ENCODE assay signal across 20 cellular contexts in genomic region chr1:241219449-241219848, GRCh38.
DNase-seq lines count a peak whose midpoint lies in the region; FAIRE-seq and TF ChIP-seq lines count a peak whose summit lies in the region.
"Had no signal": no experiment of that assay in that cellular context is flagged by ENCODE, and none has a peak within 500 bp of the region (broad histone marks: within the 10 kb centered on the region; RNA-seq: fewer than 3 reads in every experiment).

No MANE protein-coding gene starts in this region.

- H3K4me3 ChIP-seq in H1 (ENCODE audit: extremely low read depth in 1 of 4, insufficient read depth in 2 of 4, low read depth in 3 of 4, low read length in 4 of 4) (no peak overlapping the region), small intestine (ENCODE audit: low read depth in 1 of 2, low read length in 2 of 2) (no peak overlapping the region), dorsolateral prefrontal cortex (no peak overlapping the region)

- peaks cover 0 to 1% (median 0%) of the 10 kb centered on the region in 4 experiments; a peak in 1 of 7 replicates for H3K27me3 ChIP-seq in H1 (replicated peaks in 1 of 4; ENCODE audit: control insufficient read depth in 3 of 4, extremely low read depth in 1 of 4, insufficient read depth in 3 of 4, low read length in 3 of 4)
- no peaks in the 10 kb centered on the region for H3K27me3 ChIP-seq in small intestine (ENCODE audit: control insufficient read depth in 2 of 2, insufficient read depth in 2 of 2, low read length in 2 of 2)
- no peaks in the 10 kb centered on the region for H3K27me3 ChIP-seq in dorsolateral prefrontal cortex

- peaks cover 4% of the 10 kb centered on the region for H3K9me3 Mint-ChIP-seq in progenitor cell of endocrine pancreas (ENCODE audit: low read depth)
- H3K9me3 Mint-ChIP-seq in CD14-positive monocyte: peaks cover 3 to 20% (median 11%) of the 10 kb centered on the region in 7 donors

- H3K79me2 ChIP-seq in H1 (ENCODE audit: control insufficient read depth in 1 of 2, insufficient read depth in 2 of 2, low read length in 2 of 2): no peaks in the 10 kb centered on the region

- no peaks in the 10 kb centered on the region for H3K23me2 ChIP-seq in H1 (ENCODE audit: low read depth, low read length)

- no peak for TF ChIP-seq POLR2A in H1 (IDR thresholded peaks at IDR 0.05; ENCODE audit: control extremely low read depth in 1 of 2, low read depth in 2 of 2, low read length in 2 of 2)

- peak overlapping the region; percentile 53 for H3K27ac Mint-ChIP-seq in progenitor cell of endocrine pancreas
- H3K27ac Mint-ChIP-seq in CD14-positive monocyte: no peak overlapping the region
- H3K27ac Mint-ChIP-seq: CD4-positive, CD25-positive, alpha-beta regulatory T cell had no signal

- H3K14ac ChIP-seq in H1 (ENCODE audit: insufficient read length): no peak overlapping the region

- 74% methylated on average over 2 of the region's 2 CpGs; no CpG with 5 or more reads in 1 of the 2 experiments for WGBS in H1 (ENCODE audit: extremely low coverage in 1 of 2, insufficient coverage in 1 of 2, insufficient read length in 1 of 2, insufficient replicate concordance in 2 of 2, low coverage in 1 of 2, low lambda C conversion rate in 2 of 2, missing lambda C conversion rate in 1 of 2), 2 experiments
- WGBS in small intestine, 3 donors: 32 to 52% (median 39%) methylated on average over 2 of the region's 2 CpGs

- H4K8ac ChIP-seq in H1 (ENCODE audit: extremely low read depth, insufficient read depth, low read length): no peak overlapping the region

- H3K27me3 Mint-ChIP-seq in progenitor cell of endocrine pancreas (no peaks in the 10 kb centered on the region), CD14-positive monocyte (ENCODE audit: low read depth in 3 of 3) (no peaks in the 10 kb centered on the region)
- H3K27me3 Mint-ChIP-seq: CD4-positive, CD25-positive, alpha-beta regulatory T cell had no signal

- no peak for TF ChIP-seq RAD21 in H1 (IDR thresholded peaks at IDR 0.05 in 1 of 2, conservative IDR thresholded peaks at IDR 0.05 in 1 of 2; ENCODE audit: low read depth in 2 of 2, low read length in 2 of 2)

- no peak overlapping the region for H3K18ac ChIP-seq in H1 (ENCODE audit: extremely low read depth, low read length)

- no peak overlapping the region for H2BK20ac ChIP-seq in H1 (ENCODE audit: low read length)

- POLR2A ChIA-PET in H1 (lab: Charles Lee; ENCODE audit: partially characterized antibody): no interaction called here

- H3K36me3 Mint-ChIP-seq in progenitor cell of endocrine pancreas (ENCODE audit: insufficient read depth) (no peaks in the 10 kb centered on the region), CD14-positive monocyte (no peaks in the 10 kb centered on the region)
- H3K36me3 Mint-ChIP-seq: CD4-positive, CD25-positive, alpha-beta regulatory T cell had no signal

- peaks cover 0 to 5% of the 10 kb centered on the region in 2 experiments; a peak in 1 of 4 replicates for H3K9me3 ChIP-seq in H1 (ENCODE audit: insufficient read depth in 2 of 2, low read depth in 1 of 2, low read length in 1 of 2)
- H3K9me3 ChIP-seq in small intestine (ENCODE audit: control insufficient read depth, low read depth): peaks cover 3% of the 10 kb centered on the region

- H3K4me1 Mint-ChIP-seq in progenitor cell of endocrine pancreas (ENCODE audit: low read depth) (peaks cover 32% of the 10 kb centered on the region), CD14-positive monocyte (no peaks in the 10 kb centered on the region)
- H3K4me1 Mint-ChIP-seq: CD4-positive, CD25-positive, alpha-beta regulatory T cell had no signal

- H3K4me1 ChIP-seq in H1 (replicated peaks in 1 of 4; ENCODE audit: control insufficient read depth in 3 of 4, insufficient read depth in 4 of 4, low read length in 3 of 4) (peaks cover 0 to 6% (median 0%) of the 10 kb centered on the region in 4 experiments; a peak in 1 of 7 replicates), small intestine (ENCODE audit: control insufficient read depth in 2 of 2, insufficient read depth in 1 of 2, low read depth in 1 of 2, low read length in 1 of 2) (no peaks in the 10 kb centered on the region)

- no peak overlapping the region for H3K4me2 ChIP-seq in H1 (ENCODE audit: insufficient read depth in 1 of 2, low read depth in 2 of 2, low read length in 2 of 2)

- TF ChIP-seq EP300 in H1 (IDR thresholded peaks at IDR 0.05; ENCODE audit: borderline replicate concordance in 1 of 2, low read depth in 2 of 2, low read length in 2 of 2): no peak

- H4K91ac ChIP-seq in H1 (replicated peaks; ENCODE audit: insufficient read length, low read length): no peak overlapping the region

- no peak overlapping the region; the same call in 1 of the 2 replicates for H2AFZ ChIP-seq in H1 (ENCODE audit: low read length)

- peak; percentile 22 for DNase-seq in NCI-H2196 (lab: John Stamatoyannopoulos, UW; ENCODE audit: unreplicated experiment)
- no peak for DNase-seq in NCI-H2196 treated with DMSO at 0.1 percent for 48 hours (lab: John Stamatoyannopoulos, UW; ENCODE audit: unreplicated experiment)
- DNase-seq in HuH-7 (ENCODE audit: low spot score): peak; percentile 28
- DNase-seq in H1 (ENCODE audit: low read depth in 1 of 2, low spot score in 2 of 2): no peak
- no peak for DNase-seq in progenitor cell of endocrine pancreas (ENCODE audit: low spot score, unreplicated experiment)
- DNase-seq in small intestine: no peak
- no peak for DNase-seq in CD14-positive monocyte (ENCODE audit: low spot score)
- DNase-seq in dorsolateral prefrontal cortex: no peak
- DNase-seq: 8988T; CD4-positive, CD25-positive, alpha-beta regulatory T cell; GOT3; KBM-7; MV-4-11; NCI-H187 treated with DMSO at 0.1 percent for 48 hours; NCI-H2171; NCI-H446 treated with DMSO at 0.1 percent for 48 hours; NCI-H69; Right ventricle myocardium superior had no signal

- H3K9ac ChIP-seq in H1 (replicated peaks in 1 of 4; ENCODE audit: extremely low read depth in 1 of 4, low read depth in 3 of 4, low read length in 3 of 4): no peak overlapping the region

- H3K27ac ChIP-seq in H1 (ENCODE audit: low read depth, low read length) (no peak overlapping the region), small intestine (ENCODE audit: low read depth in 1 of 2, low read length in 1 of 2) (no peak overlapping the region), dorsolateral prefrontal cortex (no peak overlapping the region)

- peak overlapping the region; percentile 32; the same call in 1 of the 2 replicates for H2BK12ac ChIP-seq in H1 (ENCODE audit: low read depth, low read length)

- no peak overlapping the region for H3K56ac ChIP-seq in H1 (replicated peaks; ENCODE audit: insufficient read length, low read depth, low read length)

- FAIRE-seq in H1 (lab: Jason Lieb, UNC): no peak
- FAIRE-seq in small intestine (lab: Jason Lieb, UNC): no peak
- FAIRE-seq: GM12892, GM18507 had no signal

- no peak overlapping the region for H3K4ac ChIP-seq in H1 (replicated peaks; ENCODE audit: insufficient read length, low read depth, low read length)

- no peak overlapping the region for H2BK15ac ChIP-seq in H1 (ENCODE audit: low read length)

- H2AK5ac ChIP-seq in H1 (ENCODE audit: low read depth, low read length): no peak overlapping the region

- no peaks in the 10 kb centered on the region for H4K20me1 ChIP-seq in H1 (replicated peaks in 1 of 2; ENCODE audit: control insufficient read depth in 1 of 2, insufficient read depth in 2 of 2, low read length in 2 of 2)

- H4K5ac ChIP-seq in H1 (ENCODE audit: insufficient read length, low read depth, low read length): no peak overlapping the region

- TF ChIP-seq CTCF in H1 (IDR thresholded peaks at IDR 0.05; ENCODE audit: control extremely low read depth in 1 of 3, insufficient read depth in 1 of 3, low read depth in 1 of 3, low read length in 3 of 3) (no peak), progenitor cell of endocrine pancreas (IDR thresholded peaks at IDR 0.05; ENCODE audit: unreplicated experiment) (no peak), CD14-positive monocyte (IDR thresholded peaks at IDR 0.05) (no peak), dorsolateral prefrontal cortex (IDR thresholded peaks at IDR 0.05 in 54 of 56, conservative IDR thresholded peaks at IDR 0.05 in 2 of 56; ENCODE audit: low read depth in 1 of 56, partially characterized antibody in 56 of 56) (no peak)

- no peak overlapping the region for H3K4me3 Mint-ChIP-seq in progenitor cell of endocrine pancreas (ENCODE audit: low read depth)
- H3K4me3 Mint-ChIP-seq in CD14-positive monocyte: no peak overlapping the region
- H3K4me3 Mint-ChIP-seq: CD4-positive, CD25-positive, alpha-beta regulatory T cell had no signal

- no peak overlapping the region for H3K23ac ChIP-seq in H1 (ENCODE audit: insufficient read length)

- intact Hi-C loops in CD14-positive monocyte (cut with micrococcal nuclease) (no loop called here), dorsolateral prefrontal cortex (cut with DNase I) (no loop called here)

- no peaks in the 10 kb centered on the region for H3K36me3 ChIP-seq in H1 (ENCODE audit: control insufficient read depth in 2 of 4, insufficient read depth in 4 of 4, low read length in 3 of 4)
- H3K36me3 ChIP-seq in small intestine (ENCODE audit: control insufficient read depth in 2 of 2, insufficient read depth in 2 of 2, low read length in 2 of 2): no peaks in the 10 kb centered on the region

- CTCF ChIA-PET in H1 (lab: Charles Lee; ENCODE audit: partially characterized antibody): interaction anchor here (0.8 to 1.0 kb wide), 4 partner anchors 17 to 252 kb away, joined by 3 to 5 read pairs (median 3); no protein-coding TSS in a partner anchor

- H2BK120ac ChIP-seq in H1 (replicated peaks; ENCODE audit: low read depth, low read length): no peak overlapping the region

- no peak overlapping the region for H2BK5ac ChIP-seq in H1 (ENCODE audit: low read depth, low read length)

- H3K79me1 ChIP-seq in H1 (ENCODE audit: low read depth, low read length): no peaks in the 10 kb centered on the region

TF ChIP-seq in H1, 55 proteins besides CTCF, POLR2A, EP300 and RAD21 (continues in another document):
- TF ChIP-seq MAFK (IDR thresholded peaks at IDR 0.05; ENCODE audit: low read depth, low read length): no peak
- TF ChIP-seq RNF2 (IDR thresholded peaks at IDR 0.05; ENCODE audit: borderline replicate concordance, low read depth, low read length, missing control alignments, poor library complexity, severe bottlenecking): no peak

Comparison
In these comparisons a context has a peak if more than half of its experiments do, and no peak if none do; other contexts are left out.
1. DNase-seq: peak in NCI-H2196 (single experiment) and HuH-7 (single experiment); none in NCI-H2196 treated with DMSO at 0.1 percent for 48 hours (single experiment), H1 (0 of 2), progenitor cell of endocrine pancreas (single experiment), small intestine (single experiment), CD14-positive monocyte (single experiment) and dorsolateral prefrontal cortex (0 of 10).